Comparison of ENCODE assay signal across 9 cellular contexts in genomic region chr15:26838742-26839460, GRCh38. TPM values are rescaled to one million over a fixed set of nuclear protein-coding genes. Genes with fewer than 3 reads are reported as not detected.
DNase-seq lines count a peak whose midpoint lies in the region; ATAC-seq and TF ChIP-seq lines count a peak whose summit lies in the region.
"Had no signal": no experiment of that assay in that cellular context is flagged by ENCODE, and none has a peak within 500 bp of the region (broad histone marks: within the 10 kb centered on the region; RNA-seq: fewer than 3 reads in every experiment).

No MANE protein-coding gene starts in this region.

- no peaks in the 10 kb centered on the region for H3K4me1 Mint-ChIP-seq in activated naive CD8-positive, alpha-beta T cell treated with anti-CD3 and anti-CD28 coated beads, Interleukin-2, amount 50 U/mL, for 24 hours
- no peaks in the 10 kb centered on the region for H3K4me1 Mint-ChIP-seq in mesothelial cell of epicardium

- DNase-seq in DMS 273 (lab: John Stamatoyannopoulos, UW; ENCODE audit: unreplicated experiment) (peak; percentile 35), DMS 273 treated with DMSO at 0.1 percent for 48 hours (lab: John Stamatoyannopoulos, UW) (no peak), HT-29 (ENCODE audit: low spot score) (peak; percentile 43), mesothelial cell of epicardium (ENCODE audit: low spot score in 2 of 2, unreplicated experiment in 2 of 2) (no peak), UCSD-AML1 (lab: John Stamatoyannopoulos, UW; ENCODE audit: unreplicated experiment) (no peak)
- peak; percentile 15 for DNase-seq in activated naive CD8-positive, alpha-beta T cell treated with anti-CD3 and anti-CD28 coated beads, Interleukin-2, amount 50 U/mL, for 24 hours

- H3K27ac Mint-ChIP-seq in activated naive CD8-positive, alpha-beta T cell treated with anti-CD3 and anti-CD28 coated beads, Interleukin-2, amount 50 U/mL, for 24 hours = no peak overlapping the region
- no peak overlapping the region for H3K27ac Mint-ChIP-seq in mesothelial cell of epicardium

- no peak for ATAC-seq in activated naive CD8-positive, alpha-beta T cell treated with anti-CD3 and anti-CD28 coated beads, Interleukin-2, amount 50 U/mL, for 24 hours
- no peak for ATAC-seq in HG03432 (IDR thresholded peaks at IDR 0.05; ENCODE audit: unreplicated experiment)
- no peak for ATAC-seq in GM21447 (IDR thresholded peaks at IDR 0.05; ENCODE audit: unreplicated experiment)

- H3K27me3 Mint-ChIP-seq in activated naive CD8-positive, alpha-beta T cell treated with anti-CD3 and anti-CD28 coated beads, Interleukin-2, amount 50 U/mL, for 24 hours = peaks cover 12% of the 10 kb centered on the region
- peaks cover 24% of the 10 kb centered on the region for H3K27me3 Mint-ChIP-seq in mesothelial cell of epicardium (ENCODE audit: low read depth)

- TF ChIP-seq CTCF in mesothelial cell of epicardium (IDR thresholded peaks at IDR 0.05; ENCODE audit: unreplicated experiment) = peak; percentile 64

- H3K4me3 Mint-ChIP-seq in activated naive CD8-positive, alpha-beta T cell treated with anti-CD3 and anti-CD28 coated beads, Interleukin-2, amount 50 U/mL, for 24 hours = no peak overlapping the region
- H3K4me3 Mint-ChIP-seq in mesothelial cell of epicardium = no peak overlapping the region

- no peaks in the 10 kb centered on the region for H3K36me3 Mint-ChIP-seq in activated naive CD8-positive, alpha-beta T cell treated with anti-CD3 and anti-CD28 coated beads, Interleukin-2, amount 50 U/mL, for 24 hours (ENCODE audit: low read depth)
- no peaks in the 10 kb centered on the region for H3K36me3 Mint-ChIP-seq in mesothelial cell of epicardium

- peaks cover 27% of the 10 kb centered on the region for H3K9me3 Mint-ChIP-seq in activated naive CD8-positive, alpha-beta T cell treated with anti-CD3 and anti-CD28 coated beads, Interleukin-2, amount 50 U/mL, for 24 hours
- peaks cover 30% of the 10 kb centered on the region for H3K9me3 Mint-ChIP-seq in mesothelial cell of epicardium

RNA-seq across cellular contexts. Expression of gene GABRA5, which starts 28.0 kb away (rescaled TPM):
- not detected in 2 replicates for total RNA-seq in HT-29 (2014; rRNA removed; shearing (Covaris generic))
- total RNA-seq in mesothelial cell of epicardium = 0.11 to 0.49 TPM (median 0.45 TPM) in 3 replicates
- total RNA-seq: RPMI7951 had no signal

Comparison
In these comparisons a context has a peak if more than half of its experiments do, and no peak if none do; other contexts are left out.
1. DNase-seq: peak in DMS 273 (single experiment), HT-29 (single experiment) and activated naive CD8-positive, alpha-beta T cell treated with anti-CD3 and anti-CD28 coated beads, Interleukin-2, amount 50 U/mL, for 24 hours (single experiment); none in DMS 273 treated with DMSO at 0.1 percent for 48 hours (single experiment), mesothelial cell of epicardium (0 of 2) and UCSD-AML1 (single experiment).